Comparison of ENCODE assay signal across 16 cellular contexts in the genomic region with DNA sequence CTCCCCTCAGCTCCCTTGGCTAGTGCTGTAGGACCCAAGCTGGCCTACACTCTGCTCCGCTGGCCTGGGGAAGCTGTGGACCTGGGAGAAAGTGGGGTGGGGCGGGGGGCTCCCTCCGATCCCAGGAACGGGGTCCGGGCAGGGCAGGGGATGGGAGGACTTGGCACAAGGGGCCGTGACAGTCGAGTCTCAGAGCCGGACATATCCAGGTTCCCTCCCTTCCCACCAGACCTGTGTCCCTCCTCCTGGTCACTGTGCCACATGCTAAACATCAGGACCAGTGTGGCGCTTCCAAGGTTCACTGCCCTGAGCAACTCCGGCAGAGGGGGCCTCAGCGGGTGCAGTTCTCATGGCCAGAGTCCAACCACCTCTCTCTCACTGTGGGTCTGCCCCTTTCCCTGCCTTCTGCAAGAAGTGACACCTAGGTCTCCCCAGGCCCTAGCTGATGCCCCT. TPM values are rescaled to one million over a fixed set of nuclear protein-coding genes. Genes with fewer than 3 reads are reported as not detected.
DNase-seq lines count a peak whose midpoint lies in the region; ATAC-seq and TF ChIP-seq lines count a peak whose summit lies in the region.
"Had no signal": no experiment of that assay in that cellular context is flagged by ENCODE, and none has a peak within 500 bp of the region (broad histone marks: within the 10 kb centered on the region; RNA-seq: fewer than 3 reads in every experiment).

No MANE protein-coding gene starts in this region.

- H3K9me3 ChIP-seq in CD4-positive, alpha-beta memory T cell (ENCODE audit: control insufficient read depth in 1 of 2, low read length in 2 of 2): no peaks in the 10 kb centered on the region
- H3K9me3 ChIP-seq in T-helper 17 cell (ENCODE audit: control insufficient read depth, low read length, poor library complexity, severe bottlenecking): no peaks in the 10 kb centered on the region
- no peaks in the 10 kb centered on the region for H3K9me3 ChIP-seq in psoas muscle

- no peak for ATAC-seq in T-helper 17 cell
- ATAC-seq in psoas muscle: no peak
- no peak for ATAC-seq in GM18519 (IDR thresholded peaks at IDR 0.05; ENCODE audit: low FRiP score, unreplicated experiment)
- ATAC-seq: PC-3; stimulated activated naive CD8-positive, alpha-beta T cell treated with anti-CD3 and anti-CD28 coated beads, Interleukin-15, amount 100 ng/mL, for 72 hours had no signal

- POLR2A ChIA-PET in CD4-positive, alpha-beta memory T cell (lab: Charles Lee; ENCODE audit: partially characterized antibody): interaction anchor here (5.7 kb wide), 1 partner anchor 22 kb away, joined by 54 read pairs; no protein-coding TSS in a partner anchor

- H3K27ac Mint-ChIP-seq in CD4-positive, alpha-beta memory T cell: peak overlapping the region in 5 of 7 donors; percentile 36 to 86 (median 80)
- H3K27ac Mint-ChIP-seq in T-helper 17 cell: peak overlapping the region; percentile 72

- DNase-seq in CD4-positive, alpha-beta memory T cell: no peak
- DNase-seq in T-helper 17 cell (peak in 1 of 3 donors; percentile 5), psoas muscle (no peak), SIG-M5 treated with dmso at 0.1 percent for 504 hours (lab: John Stamatoyannopoulos, UW; ENCODE audit: unreplicated experiment) (no peak), pons (ENCODE audit: low spot score) (no peak)
- DNase-seq in activated CD4-positive, alpha-beta T cell treated with anti-CD3 and anti-CD28 coated beads, Interleukin-2, amount 50 U/mL, for 48 hours: no peak
- DNase-seq: activated CD4-positive, alpha-beta T cell treated with anti-CD3 and anti-CD28 coated beads, Interleukin-2, amount 10 ng/mL, durations not matched to agents 7 days and 5 days; activated gamma-delta T cell treated with Interleukin-2 at 50 U/mL for 16 hours; mammary epithelial cell; NCI-H1092 treated with DMSO at 0.1 percent for 48 hours; PC-3; stimulated activated naive CD8-positive, alpha-beta T cell treated with anti-CD3 and anti-CD28 coated beads, Interleukin-15, amount 100 ng/mL, for 72 hours had no signal

- peak overlapping the region in 4 of 8 donors; percentile 66 to 80 (median 74) for H3K4me3 Mint-ChIP-seq in CD4-positive, alpha-beta memory T cell
- peak overlapping the region; percentile 84 for H3K4me3 Mint-ChIP-seq in T-helper 17 cell

- peaks cover 0 to 3% (median 0%) of the 10 kb centered on the region in 8 donors for H3K9me3 Mint-ChIP-seq in CD4-positive, alpha-beta memory T cell
- H3K9me3 Mint-ChIP-seq: activated CD4-positive, alpha-beta T cell treated with anti-CD3 and anti-CD28 coated beads, Interleukin-2, amount 10 ng/mL, durations not matched to agents 7 days and 5 days; stimulated activated naive CD8-positive, alpha-beta T cell treated with anti-CD3 and anti-CD28 coated beads, Interleukin-15, amount 100 ng/mL, for 72 hours had no signal

- no peak overlapping the region for H3K4me3 ChIP-seq in CD4-positive, alpha-beta memory T cell (ENCODE audit: low read length in 2 of 2)
- H3K4me3 ChIP-seq in psoas muscle: no peak overlapping the region
- H3K4me3 ChIP-seq: cardiac muscle cell had no signal

- intact Hi-C loops in CD4-positive, alpha-beta memory T cell (cut with micrococcal nuclease): loop anchor here (5.0 kb wide), 1 partner anchor 188 kb away; no protein-coding TSS in a partner anchor
- intact Hi-C loops in psoas muscle (cut with DNase I): loop anchor here in 1 of 2 donors (5.0 to 10.0 kb wide), 4 partner anchors 38 to 365 kb away; no protein-coding TSS in a partner anchor

- H3K4me1 ChIP-seq in CD4-positive, alpha-beta memory T cell (ENCODE audit: insufficient read depth, low read length): peaks cover 29% of the 10 kb centered on the region
- H3K4me1 ChIP-seq in psoas muscle: peaks cover 22% of the 10 kb centered on the region

- CTCF ChIA-PET in CD4-positive, alpha-beta memory T cell (lab: Charles Lee; ENCODE audit: partially characterized antibody): interaction anchor here (0.5 to 1.3 kb wide), 3 partner anchors 17 to 238 kb away, joined by 3 read pairs; no protein-coding TSS in a partner anchor

- no peaks in the 10 kb centered on the region for H3K27me3 ChIP-seq in CD4-positive, alpha-beta memory T cell (ENCODE audit: insufficient read depth, low read length)
- no peaks in the 10 kb centered on the region for H3K27me3 ChIP-seq in layer of hippocampus (ENCODE audit: control insufficient read depth, insufficient read depth, low read length)
- H3K27me3 ChIP-seq in psoas muscle (ENCODE audit: insufficient read depth in 3 of 3, low read length in 2 of 3): no peaks in the 10 kb centered on the region

- H3K27me3 Mint-ChIP-seq in CD4-positive, alpha-beta memory T cell: no peaks in the 10 kb centered on the region
- H3K27me3 Mint-ChIP-seq in T-helper 17 cell: no peaks in the 10 kb centered on the region

- TF ChIP-seq CTCF in psoas muscle (IDR thresholded peaks at IDR 0.05): no peak

- no peaks in the 10 kb centered on the region for H3K36me3 Mint-ChIP-seq in CD4-positive, alpha-beta memory T cell
- no peaks in the 10 kb centered on the region for H3K36me3 Mint-ChIP-seq in T-helper 17 cell (ENCODE audit: low read depth)

- H3K27ac ChIP-seq in CD4-positive, alpha-beta memory T cell (ENCODE audit: low read depth, low read length): no peak overlapping the region
- peak overlapping the region; percentile 15 for H3K27ac ChIP-seq in layer of hippocampus (ENCODE audit: low read depth, low read length)
- H3K27ac ChIP-seq in psoas muscle: peak overlapping the region; percentile 82
- H3K27ac ChIP-seq: cardiac muscle cell, epithelial cell of prostate had no signal

- 66 to 79% (median 72%) methylated on average over 11 of the region's 11 CpGs for WGBS in psoas muscle, 3 donors

- peaks cover 7 to 36% (median 10%) of the 10 kb centered on the region in 4 donors for H3K4me1 Mint-ChIP-seq in CD4-positive, alpha-beta memory T cell
- H3K4me1 Mint-ChIP-seq in T-helper 17 cell: peaks cover 18% of the 10 kb centered on the region

- no peaks in the 10 kb centered on the region for H3K36me3 ChIP-seq in CD4-positive, alpha-beta memory T cell (ENCODE audit: insufficient read depth, low read length)
- H3K36me3 ChIP-seq in psoas muscle (ENCODE audit: insufficient read depth in 1 of 2, low read depth in 1 of 2): no peaks in the 10 kb centered on the region
- H3K36me3 ChIP-seq: cardiac muscle cell had no signal

RNA-seq across cellular contexts. Expression of a gene that starts 2.0 kb away (rescaled TPM):
- 1 to 10 TPM; 5.8 TPM for total RNA-seq in CD4-positive, alpha-beta memory T cell
- 1 to 10 TPM in 1 of 2 donors, not detected in 1; 1.5 TPM for polyA plus RNA-seq in CD4-positive, alpha-beta memory T cell
- 10 to 100 TPM; 79.5 to 90.1 TPM for total RNA-seq in T-helper 17 cell
- 10 to 100 TPM in 3 of 4 donors, 1 to 10 TPM in 1; 9.9 to 15.2 (median 14.0) TPM for total RNA-seq in psoas muscle
- polyA plus RNA-seq in psoas muscle: 1 to 10 TPM; 1.0 to 4.4 (median 3.5) TPM

RNA-seq across cellular contexts. Expression of a gene that starts 15.1 kb away (rescaled TPM):
- total RNA-seq in CD4-positive, alpha-beta memory T cell: not detected
- polyA plus RNA-seq in CD4-positive, alpha-beta memory T cell: under 1 TPM in 1 of 2 donors, not detected in 1; 0.29 TPM
- total RNA-seq in T-helper 17 cell (not detected), psoas muscle (not detected)
- not detected for polyA plus RNA-seq in psoas muscle
- total RNA-seq: activated CD4-positive, alpha-beta T cell treated with anti-CD3 and anti-CD28 coated beads, Interleukin-2, amount 10 ng/mL, durations not matched to agents 7 days and 5 days; cardiac muscle cell; mammary epithelial cell; PC-3 had no signal
- polyA plus RNA-seq: cardiac muscle cell, mammary epithelial cell had no signal

RNA-seq across cellular contexts. Expression of a gene that starts 28.1 kb away (rescaled TPM):
- total RNA-seq in CD4-positive, alpha-beta memory T cell: not detected
- not detected for polyA plus RNA-seq in CD4-positive, alpha-beta memory T cell
- total RNA-seq in T-helper 17 cell (not detected), psoas muscle (not detected)
- polyA plus RNA-seq in psoas muscle: not detected
- total RNA-seq: activated CD4-positive, alpha-beta T cell treated with anti-CD3 and anti-CD28 coated beads, Interleukin-2, amount 10 ng/mL, durations not matched to agents 7 days and 5 days; cardiac muscle cell; mammary epithelial cell; PC-3 had no signal
- polyA plus RNA-seq: cardiac muscle cell, mammary epithelial cell had no signal

RNA-seq across cellular contexts. Expression of a gene that starts 38.2 kb away (rescaled TPM):
- not detected for total RNA-seq in CD4-positive, alpha-beta memory T cell
- not detected for polyA plus RNA-seq in CD4-positive, alpha-beta memory T cell
- total RNA-seq in T-helper 17 cell (not detected), psoas muscle (not detected)
- not detected for polyA plus RNA-seq in psoas muscle
- total RNA-seq: activated CD4-positive, alpha-beta T cell treated with anti-CD3 and anti-CD28 coated beads, Interleukin-2, amount 10 ng/mL, durations not matched to agents 7 days and 5 days; cardiac muscle cell; mammary epithelial cell; PC-3 had no signal
- polyA plus RNA-seq: cardiac muscle cell, mammary epithelial cell had no signal

RNA-seq across cellular contexts. Expression of a gene that starts 51.9 kb away (rescaled TPM):
- not detected for total RNA-seq in CD4-positive, alpha-beta memory T cell
- polyA plus RNA-seq in CD4-positive, alpha-beta memory T cell: not detected
- total RNA-seq in T-helper 17 cell (not detected), psoas muscle (not detected)
- polyA plus RNA-seq in psoas muscle: not detected
- total RNA-seq: activated CD4-positive, alpha-beta T cell treated with anti-CD3 and anti-CD28 coated beads, Interleukin-2, amount 10 ng/mL, durations not matched to agents 7 days and 5 days; cardiac muscle cell; mammary epithelial cell; PC-3 had no signal
- polyA plus RNA-seq: cardiac muscle cell, mammary epithelial cell had no signal

Comparison
In these comparisons a context has a peak if more than half of its experiments do, and no peak if none do; other contexts are left out.
1. RNA of a gene that starts 2.0 kb away (total RNA-seq): 79.5 to 90.1 TPM in T-helper 17 cell; 9.9 to 15.2 TPM in psoas muscle and 5.8 TPM in CD4-positive, alpha-beta memory T cell; every median in the first group is over 4 times any median in the second.